In the genomic region with DNA sequence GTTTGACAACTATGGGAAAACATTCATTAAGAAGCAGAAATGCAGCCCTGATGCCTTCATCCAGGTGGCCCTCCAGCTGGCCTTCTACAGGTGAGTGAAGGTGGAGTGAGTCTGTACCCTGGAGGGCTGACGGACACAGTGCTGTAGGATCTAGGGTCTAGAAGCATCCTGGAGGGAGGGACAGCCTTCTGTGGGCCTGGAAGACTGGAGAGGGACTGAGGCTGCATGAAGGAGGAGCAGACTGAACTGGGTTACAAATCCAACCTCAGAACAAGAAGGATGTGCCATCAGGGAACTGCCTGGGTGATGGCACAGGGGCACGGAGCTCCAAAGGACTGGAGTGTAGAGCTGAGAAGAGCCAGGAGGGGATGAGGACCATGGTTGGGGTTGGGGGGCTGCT, we compare ENCODE assay signal across 31 cellular contexts. TPM values are rescaled to one million over a fixed set of nuclear protein-coding genes. Genes with fewer than 3 reads are reported as not detected.
"Had no signal": no experiment of that assay in that cellular context is flagged by ENCODE, and none has a peak within 500 bp of the region (broad histone marks: within the 10 kb centered on the region; RNA-seq: fewer than 3 reads in every experiment).

No MANE protein-coding gene starts in this region.

- H3K9me3 ChIP-seq: ascending aorta, body of pancreas, SJCRH30, SK-N-SH had no signal

- H3K4me3 ChIP-seq: ascending aorta, body of pancreas, SJCRH30 had no signal

- H3K4me1 ChIP-seq: ascending aorta, body of pancreas, SJCRH30 had no signal

- H3K4me2 ChIP-seq: SK-N-SH had no signal

- ATAC-seq: activated CD8-positive, alpha-beta T cell treated with anti-CD3 and anti-CD28 coated beads, Interleukin-2, amount 10 ng/mL, durations not matched to agents 7 days and 5 days; activated naive CD4-positive, alpha-beta T cell treated with anti-CD3 and anti-CD28 coated beads, Interleukin-2, amount 50 U/mL, for 72 hours; activated naive CD8-positive, alpha-beta T cell treated with anti-CD3 and anti-CD28 coated beads, Interleukin-2, amount 50 U/mL, for 24 hours; activated T-cell treated with anti-CD3 and anti-CD28 coated beads, Interleukin-2, amount 50 U/mL, for 4 hours; body of pancreas; Panc1; WTC11 had no signal

- H3K36me3 ChIP-seq: ascending aorta, SJCRH30 had no signal

- H3K27me3 ChIP-seq: ascending aorta, body of pancreas, SJCRH30 had no signal

- H3K27ac ChIP-seq: ascending aorta, body of pancreas, RWPE1, SJCRH30 had no signal

- H3K9ac ChIP-seq: SK-N-SH had no signal

- DNase-seq: activated CD4-positive, alpha-beta T cell treated with anti-CD3 and anti-CD28 coated beads for 48 hours; activated CD4-positive, alpha-beta T cell treated with anti-CD3 and anti-CD28 coated beads, Interleukin-2, amount 50 U/mL, for 4 hours; activated CD4-positive, CD25-positive, alpha-beta regulatory T cell treated with anti-CD3 and anti-CD28 coated beads, Interleukin-2, amount 50 U/mL, for 72 hours; activated CD8-positive, alpha-beta T cell treated with anti-CD3 and anti-CD28 coated beads, Interleukin-2, amount 10 ng/mL, durations not matched to agents 7 days and 5 days; activated naive CD4-positive, alpha-beta T cell treated with Interleukin-2 at 50 U/mL for 16 hours; activated naive CD8-positive, alpha-beta T cell treated with anti-CD3 and anti-CD28 coated beads, Interleukin-2, amount 50 U/mL, for 24 hours; activated T-cell treated with anti-CD3 and anti-CD28 coated beads, Interleukin-2, amount 50 U/mL, for 4 hours; amniotic stem cell; body of pancreas; central memory CD4-positive, alpha-beta T cell; KG1; NCI-H1092; NCI-H1417; NCI-H2029; NCI-H2107; NCI-H2171 treated with DMSO at 0.1 percent for 48 hours; NCI-H345; NCI-H510A treated with DMSO at 0.1 percent for 48 hours; NCI-H69; NK-92 treated with Interleukin-12 subunit alpha and Interleukin-12 subunit beta, amount 100 ng/mL, for 24 hours; OCI-M1; Right ventricle myocardium superior; SJCRH30; SK-N-SH had no signal

RNA-seq across cellular contexts. Expression of gene C10orf53, which starts 27.5 kb away (rescaled TPM):
- total RNA-seq: activated CD8-positive, alpha-beta T cell treated with anti-CD3 and anti-CD28 coated beads, Interleukin-2, amount 10 ng/mL, durations not matched to agents 7 days and 5 days; activated naive CD4-positive, alpha-beta T cell treated with anti-CD3 and anti-CD28 coated beads, Interleukin-2, amount 50 U/mL, for 72 hours; activated T-cell treated with anti-CD3 and anti-CD28 coated beads, Interleukin-2, amount 50 U/mL, for 4 hours; ascending aorta; body of pancreas; bronchial epithelial cell; MCF 10A; Right ventricle myocardium superior; SJCRH30; WTC11 had no signal
- polyA plus RNA-seq: SK-N-SH had no signal

RNA-seq across cellular contexts. Expression of gene CHAT, which starts 38.1 kb away (rescaled TPM):
- total RNA-seq: activated CD8-positive, alpha-beta T cell treated with anti-CD3 and anti-CD28 coated beads, Interleukin-2, amount 10 ng/mL, durations not matched to agents 7 days and 5 days; activated naive CD4-positive, alpha-beta T cell treated with anti-CD3 and anti-CD28 coated beads, Interleukin-2, amount 50 U/mL, for 72 hours; activated T-cell treated with anti-CD3 and anti-CD28 coated beads, Interleukin-2, amount 50 U/mL, for 4 hours; ascending aorta; bronchial epithelial cell; MCF 10A; Right ventricle myocardium superior; SJCRH30; WTC11 had no signal
- polyA plus RNA-seq: SK-N-SH had no signal

RNA-seq across cellular contexts. Expression of gene SLC18A3, which starts 41.8 kb away (rescaled TPM):
- total RNA-seq: activated CD8-positive, alpha-beta T cell treated with anti-CD3 and anti-CD28 coated beads, Interleukin-2, amount 10 ng/mL, durations not matched to agents 7 days and 5 days; activated naive CD4-positive, alpha-beta T cell treated with anti-CD3 and anti-CD28 coated beads, Interleukin-2, amount 50 U/mL, for 72 hours; activated T-cell treated with anti-CD3 and anti-CD28 coated beads, Interleukin-2, amount 50 U/mL, for 4 hours; ascending aorta; body of pancreas; bronchial epithelial cell; MCF 10A; Right ventricle myocardium superior; SJCRH30 had no signal
